8 cellular contexts compared by ENCODE assay signal in genomic region chr6:30942338-30943060, GRCh38. TPM values are rescaled to one million over a fixed set of nuclear protein-coding genes. Genes with fewer than 3 reads are reported as not detected.
A peak's percentile ranks its signal among the peaks of the same experiment; 100 is the strongest.
DNase-seq lines count a peak whose midpoint lies in the region; ATAC-seq and TF ChIP-seq lines count a peak whose summit lies in the region.

No MANE protein-coding gene starts in this region.

- H3K9ac ChIP-seq in iPS-20b (ENCODE audit: low read depth, low read length) (peak overlapping the region; percentile 18; the same call in 1 of the 2 replicates), Karpas-422 (ENCODE audit: low read length) (no peak overlapping the region)

- WGBS in tibial nerve, 2 donors: 8 to 12% methylated on average over 14 to 15 of the region's 15 CpGs

- H2AFZ ChIP-seq in Karpas-422 (ENCODE audit: low read length): no peak overlapping the region

- no peaks in the 10 kb centered on the region for H3K36me3 ChIP-seq in iPS-20b (ENCODE audit: insufficient read depth, low read depth, low read length)
- no peaks in the 10 kb centered on the region for H3K36me3 ChIP-seq in tibial nerve
- no peaks in the 10 kb centered on the region for H3K36me3 ChIP-seq in Karpas-422 (ENCODE audit: insufficient read depth, low read length)

- no peaks in the 10 kb centered on the region for H3K36me3 Mint-ChIP-seq in activated naive CD4-positive, alpha-beta T cell treated with anti-CD3 and anti-CD28 coated beads, Interleukin-2, amount 10 ng/mL, durations not matched to agents 7 days and 5 days
- no peaks in the 10 kb centered on the region for H3K36me3 Mint-ChIP-seq in activated naive CD4-positive, alpha-beta T cell treated with anti-CD3 and anti-CD28 coated beads, Interleukin-2, amount 50 U/mL, for 72 hours

- peak overlapping the region; percentile 24; the same call in 1 of the 2 replicates for H3K4me3 ChIP-seq in iPS-20b (ENCODE audit: low read length)
- no peak overlapping the region for H3K4me3 ChIP-seq in tibial nerve
- H3K4me3 ChIP-seq in Karpas-422 (ENCODE audit: low read length): no peak overlapping the region

- peaks cover 2% of the 10 kb centered on the region for H3K4me1 Mint-ChIP-seq in activated naive CD4-positive, alpha-beta T cell treated with anti-CD3 and anti-CD28 coated beads, Interleukin-2, amount 10 ng/mL, durations not matched to agents 7 days and 5 days

- no peak overlapping the region for H3K4me3 Mint-ChIP-seq in activated naive CD4-positive, alpha-beta T cell treated with anti-CD3 and anti-CD28 coated beads, Interleukin-2, amount 10 ng/mL, durations not matched to agents 7 days and 5 days

- CTCF ChIA-PET in activated naive CD4-positive, alpha-beta T cell treated with anti-CD3 and anti-CD28 coated beads, Interleukin-2, amount 10 ng/mL, durations not matched to agents 7 days and 5 days (lab: Charles Lee): interaction anchor here (0.8 to 1.7 kb wide), 3 partner anchors 13 to 142 kb away, joined by 3 to 4 read pairs (median 3); no protein-coding TSS in a partner anchor

- TF ChIP-seq POLR2A in tibial nerve (IDR thresholded peaks at IDR 0.05): no peak

- no peak overlapping the region for H3K27ac Mint-ChIP-seq in activated naive CD4-positive, alpha-beta T cell treated with anti-CD3 and anti-CD28 coated beads, Interleukin-2, amount 10 ng/mL, durations not matched to agents 7 days and 5 days
- H3K27ac Mint-ChIP-seq in activated naive CD4-positive, alpha-beta T cell treated with anti-CD3 and anti-CD28 coated beads, Interleukin-2, amount 50 U/mL, for 72 hours: no peak overlapping the region

- peak in 4 of 5 experiments; percentile 30 to 48 (median 36) for TF ChIP-seq CTCF in tibial nerve (IDR thresholded peaks at IDR 0.05)

- H3K4me1 ChIP-seq in iPS-20b (ENCODE audit: insufficient read depth, low read length): peaks cover 6% of the 10 kb centered on the region; the same call in 1 of the 2 replicates
- peaks cover 0 to 12% (median 7%) of the 10 kb centered on the region in 4 donors for H3K4me1 ChIP-seq in tibial nerve
- H3K4me1 ChIP-seq in Karpas-422 (ENCODE audit: low read length): peaks cover 8% of the 10 kb centered on the region

- no peak overlapping the region for H3K4me2 ChIP-seq in Karpas-422 (ENCODE audit: low read depth, low read length, poor library complexity, severe bottlenecking)

- no peaks in the 10 kb centered on the region for H3K27me3 ChIP-seq in iPS-20b (ENCODE audit: insufficient read depth, low read length)
- no peaks in the 10 kb centered on the region for H3K27me3 ChIP-seq in tibial nerve
- H3K27me3 ChIP-seq in Karpas-422 (ENCODE audit: low read length): no peaks in the 10 kb centered on the region

- no peak for ATAC-seq in activated naive CD4-positive, alpha-beta T cell treated with anti-CD3 and anti-CD28 coated beads, Interleukin-2, amount 50 U/mL, for 72 hours
- ATAC-seq in GM21515 (IDR thresholded peaks at IDR 0.05; ENCODE audit: unreplicated experiment): no peak

- H3K9me3 ChIP-seq in iPS-20b (ENCODE audit: insufficient read depth, low read depth, low read length) (no peaks in the 10 kb centered on the region), tibial nerve (no peaks in the 10 kb centered on the region), Karpas-422 (ENCODE audit: low read length) (no peaks in the 10 kb centered on the region)

- TF ChIP-seq EP300 in tibial nerve (IDR thresholded peaks at IDR 0.05): no peak

- no peaks in the 10 kb centered on the region for H3K79me2 ChIP-seq in Karpas-422 (ENCODE audit: low read length)

- peaks cover 89% of the 10 kb centered on the region for H3K27me3 Mint-ChIP-seq in activated naive CD4-positive, alpha-beta T cell treated with anti-CD3 and anti-CD28 coated beads, Interleukin-2, amount 10 ng/mL, durations not matched to agents 7 days and 5 days

- DNase-seq in activated naive CD4-positive, alpha-beta T cell treated with anti-CD3 and anti-CD28 coated beads, Interleukin-2, amount 10 ng/mL, durations not matched to agents 7 days and 5 days: peak; percentile 33
- no peak for DNase-seq in activated naive CD4-positive, alpha-beta T cell treated with anti-CD3 and anti-CD28 coated beads, Interleukin-2, amount 50 U/mL, for 72 hours (ENCODE audit: low spot score in 2 of 2)
- DNase-seq in astrocyte of the hippocampus (ENCODE audit: low read depth, low spot score) (peak; percentile 90), tibial nerve (ENCODE audit: low spot score in 2 of 2) (peak; percentile 30 to 59), NCI-H748 treated with DMSO at 0.1 percent for 48 hours (lab: John Stamatoyannopoulos, UW) (no peak), Karpas-422 (no peak)

- H3K9me2 ChIP-seq in Karpas-422 (replicated peaks; ENCODE audit: insufficient read depth, low read length): no peaks in the 10 kb centered on the region

- H3K27ac ChIP-seq in iPS-20b (ENCODE audit: low read length) (no peak overlapping the region), tibial nerve (no peak overlapping the region), Karpas-422 (ENCODE audit: low read length) (no peak overlapping the region)

- H4K20me1 ChIP-seq in Karpas-422 (ENCODE audit: insufficient read depth, low read depth, low read length): no peaks in the 10 kb centered on the region

- no peaks in the 10 kb centered on the region for H3K9me3 Mint-ChIP-seq in activated naive CD4-positive, alpha-beta T cell treated with anti-CD3 and anti-CD28 coated beads, Interleukin-2, amount 10 ng/mL, durations not matched to agents 7 days and 5 days
- H3K9me3 Mint-ChIP-seq in activated naive CD4-positive, alpha-beta T cell treated with anti-CD3 and anti-CD28 coated beads, Interleukin-2, amount 50 U/mL, for 72 hours: no peaks in the 10 kb centered on the region

RNA-seq across cellular contexts. Expression of gene MUCL3, which starts 1.7 kb away (rescaled TPM):
- total RNA-seq in activated naive CD4-positive, alpha-beta T cell treated with anti-CD3 and anti-CD28 coated beads, Interleukin-2, amount 50 U/mL, for 72 hours: not detected
- under 1 TPM in 1 of 4 donors, not detected in 3; under 0.01 TPM for total RNA-seq in tibial nerve
- total RNA-seq in Karpas-422 (2014; rRNA removed; shearing (Covaris generic); ENCODE audit: low replicate concordance): not detected in 2 replicates

RNA-seq across cellular contexts. Expression of gene SFTA2, which starts 10.5 kb away (rescaled TPM):
- total RNA-seq in activated naive CD4-positive, alpha-beta T cell treated with anti-CD3 and anti-CD28 coated beads, Interleukin-2, amount 50 U/mL, for 72 hours: not detected
- total RNA-seq in tibial nerve: not detected
- not detected in 2 replicates for total RNA-seq in Karpas-422 (2014; rRNA removed; shearing (Covaris generic); ENCODE audit: low replicate concordance)

RNA-seq across cellular contexts. Expression of gene VARS2, which starts 28.5 kb away (rescaled TPM):
- 10 to 100 TPM; 55.1 to 55.7 TPM for total RNA-seq in activated naive CD4-positive, alpha-beta T cell treated with anti-CD3 and anti-CD28 coated beads, Interleukin-2, amount 50 U/mL, for 72 hours
- 10 to 100 TPM; 22.6 to 26.2 (median 24.7) TPM for total RNA-seq in tibial nerve
- total RNA-seq in Karpas-422 (2014; rRNA removed; shearing (Covaris generic); ENCODE audit: low replicate concordance): 42.3 and 50.2 TPM in 2 replicates

RNA-seq across cellular contexts. Expression of gene GTF2H4, which starts 34.5 kb away (rescaled TPM):
- 10 to 100 TPM; 27.6 to 44.9 TPM for total RNA-seq in activated naive CD4-positive, alpha-beta T cell treated with anti-CD3 and anti-CD28 coated beads, Interleukin-2, amount 50 U/mL, for 72 hours
- total RNA-seq in tibial nerve: 10 to 100 TPM in 2 of 4 donors, 1 to 10 TPM in 2; 2.2 to 25.2 (median 10.1) TPM
- 21.8 and 23.4 TPM in 2 replicates for total RNA-seq in Karpas-422 (2014; rRNA removed; shearing (Covaris generic); ENCODE audit: low replicate concordance)

RNA-seq across cellular contexts. Expression of gene MUC21, which starts 41.0 kb away (rescaled TPM):
- total RNA-seq in activated naive CD4-positive, alpha-beta T cell treated with anti-CD3 and anti-CD28 coated beads, Interleukin-2, amount 50 U/mL, for 72 hours: not detected
- not detected for total RNA-seq in tibial nerve
- not detected in 2 replicates for total RNA-seq in Karpas-422 (2014; rRNA removed; shearing (Covaris generic); ENCODE audit: low replicate concordance)

Comparison
In these comparisons a context has a peak if more than half of its experiments do, and no peak if none do; other contexts are left out.
1. DNase-seq: peak in activated naive CD4-positive, alpha-beta T cell treated with anti-CD3 and anti-CD28 coated beads, Interleukin-2, amount 10 ng/mL, durations not matched to agents 7 days and 5 days (single experiment), astrocyte of the hippocampus (single experiment) and tibial nerve (2 of 2); none in activated naive CD4-positive, alpha-beta T cell treated with anti-CD3 and anti-CD28 coated beads, Interleukin-2, amount 50 U/mL, for 72 hours (0 of 2), NCI-H748 treated with DMSO at 0.1 percent for 48 hours (single experiment) and Karpas-422 (single experiment).